15 cellular contexts compared by ENCODE assay signal in genomic region chr4:39308576-39308975, GRCh38. TPM values are rescaled to one million over a fixed set of nuclear protein-coding genes. Genes with fewer than 3 reads are reported as not detected.
DNase-seq lines count a peak whose midpoint lies in the region; ATAC-seq, FAIRE-seq and TF ChIP-seq lines count a peak whose summit lies in the region.
"Had no signal": no experiment of that assay in that cellular context is flagged by ENCODE, and none has a peak within 500 bp of the region (broad histone marks: within the 10 kb centered on the region; RNA-seq: fewer than 3 reads in every experiment).

No MANE protein-coding gene starts in this region.

- peak; percentile 55 to 72 for ATAC-seq in right cardiac atrium
- ATAC-seq in upper lobe of left lung (ENCODE audit: low FRiP score in 2 of 2): no peak
- no peak for ATAC-seq in HG02610 (IDR thresholded peaks at IDR 0.05; ENCODE audit: unreplicated experiment)
- ATAC-seq: sciatic nerve had no signal

- intact Hi-C loops in right cardiac atrium (cut with DNase I): no loop called here
- intact Hi-C loops in activated T-helper 1 cell treated with anti-CD3 and anti-CD28 coated beads, Interleukin-12 subunit alpha, Interleukin-12 subunit beta, Interleukin-2, Interleukin-4 antibody, amounts not matched to agents 30 ng/mL and 10 ng/mL and 1 ng/mL, durations not matched to agents 14 hours and 24 hours and 36 hours (cut with micrococcal nuclease): no loop called here

- H3K4me3 Mint-ChIP-seq in astrocyte (ENCODE audit: unreplicated experiment): no peak overlapping the region
- H3K4me3 Mint-ChIP-seq in activated T-helper 1 cell treated with anti-CD3 and anti-CD28 coated beads, Interleukin-12 subunit alpha, Interleukin-12 subunit beta, Interleukin-2, Interleukin-4 antibody, amounts not matched to agents 30 ng/mL and 10 ng/mL and 1 ng/mL, durations not matched to agents 14 hours and 24 hours and 36 hours: no peak overlapping the region
- H3K4me3 Mint-ChIP-seq: memory B cell, neural crest cell had no signal

- no peak for TF ChIP-seq POLR2A in upper lobe of left lung (IDR thresholded peaks at IDR 0.05)

- no peaks in the 10 kb centered on the region for H3K9me3 ChIP-seq in astrocyte (ENCODE audit: insufficient read depth, low read depth, low read length)
- H3K9me3 ChIP-seq in right cardiac atrium (ENCODE audit: control insufficient read depth, low read length): no peaks in the 10 kb centered on the region
- H3K9me3 ChIP-seq in upper lobe of left lung: no peaks in the 10 kb centered on the region

- no peak overlapping the region for H3K9ac ChIP-seq in astrocyte (ENCODE audit: low read length)

- 49% methylated on average over 6 of the region's 6 CpGs for WGBS in right cardiac atrium
- WGBS in upper lobe of left lung, 2 donors: 75 to 79% methylated on average over 6 of the region's 6 CpGs

- no peak for TF ChIP-seq EP300 in upper lobe of left lung (IDR thresholded peaks at IDR 0.05)

- peak overlapping the region; percentile 35 for H3K27ac Mint-ChIP-seq in astrocyte (ENCODE audit: unreplicated experiment)
- no peak overlapping the region for H3K27ac Mint-ChIP-seq in activated T-helper 1 cell treated with anti-CD3 and anti-CD28 coated beads, Interleukin-12 subunit alpha, Interleukin-12 subunit beta, Interleukin-2, Interleukin-4 antibody, amounts not matched to agents 30 ng/mL and 10 ng/mL and 1 ng/mL, durations not matched to agents 14 hours and 24 hours and 36 hours

- no peaks in the 10 kb centered on the region for H3K27me3 Mint-ChIP-seq in astrocyte (ENCODE audit: low read depth, unreplicated experiment)
- H3K27me3 Mint-ChIP-seq in activated T-helper 1 cell treated with anti-CD3 and anti-CD28 coated beads, Interleukin-12 subunit alpha, Interleukin-12 subunit beta, Interleukin-2, Interleukin-4 antibody, amounts not matched to agents 30 ng/mL and 10 ng/mL and 1 ng/mL, durations not matched to agents 14 hours and 24 hours and 36 hours (ENCODE audit: insufficient read depth): no peaks in the 10 kb centered on the region
- H3K27me3 Mint-ChIP-seq: memory B cell had no signal

- H3K79me2 ChIP-seq in astrocyte (ENCODE audit: insufficient read depth, low read length): no peaks in the 10 kb centered on the region

- no peak for FAIRE-seq in astrocyte (lab: Jason Lieb, UNC)

- no peak overlapping the region for H3K4me2 ChIP-seq in astrocyte (ENCODE audit: low read length)

- H4K20me1 ChIP-seq in astrocyte (ENCODE audit: insufficient read depth, low read length): no peaks in the 10 kb centered on the region

- TF ChIP-seq CTCF in astrocyte (IDR thresholded peaks at IDR 0.05; ENCODE audit: insufficient read depth, low read depth, low read length): no peak
- TF ChIP-seq CTCF in upper lobe of left lung (IDR thresholded peaks at IDR 0.05): no peak

- H3K4me1 Mint-ChIP-seq in astrocyte (ENCODE audit: low read depth, unreplicated experiment): peaks cover 12% of the 10 kb centered on the region
- peaks cover 7% of the 10 kb centered on the region for H3K4me1 Mint-ChIP-seq in activated T-helper 1 cell treated with anti-CD3 and anti-CD28 coated beads, Interleukin-12 subunit alpha, Interleukin-12 subunit beta, Interleukin-2, Interleukin-4 antibody, amounts not matched to agents 30 ng/mL and 10 ng/mL and 1 ng/mL, durations not matched to agents 14 hours and 24 hours and 36 hours (ENCODE audit: low read depth)
- H3K4me1 Mint-ChIP-seq: memory B cell, neural crest cell had no signal

- H3K27ac ChIP-seq in astrocyte (ENCODE audit: low read depth, low read length) (no peak overlapping the region), right cardiac atrium (ENCODE audit: low read length) (peak overlapping the region; percentile 63), upper lobe of left lung (no peak overlapping the region)

- H3K9me3 Mint-ChIP-seq in astrocyte (ENCODE audit: unreplicated experiment): no peaks in the 10 kb centered on the region
- no peaks in the 10 kb centered on the region for H3K9me3 Mint-ChIP-seq in activated T-helper 1 cell treated with anti-CD3 and anti-CD28 coated beads, Interleukin-12 subunit alpha, Interleukin-12 subunit beta, Interleukin-2, Interleukin-4 antibody, amounts not matched to agents 30 ng/mL and 10 ng/mL and 1 ng/mL, durations not matched to agents 14 hours and 24 hours and 36 hours
- H3K9me3 Mint-ChIP-seq: memory B cell, neural crest cell had no signal

- no peak overlapping the region for H3K4me3 ChIP-seq in astrocyte (ENCODE audit: insufficient read depth, low read depth, low read length)
- no peak overlapping the region for H3K4me3 ChIP-seq in right cardiac atrium (ENCODE audit: low read length)
- H3K4me3 ChIP-seq in upper lobe of left lung: no peak overlapping the region

- H3K36me3 ChIP-seq in astrocyte (ENCODE audit: insufficient read depth, low read length) (peaks cover 32% of the 10 kb centered on the region), upper lobe of left lung (peaks cover 0 to 87% (median 39%) of the 10 kb centered on the region in 4 donors)

- DNase-seq in D341Med (ENCODE audit: low spot score) (peak; percentile 48), NCI-H1694 (lab: John Stamatoyannopoulos, UW) (peak; percentile 32), astrocyte (ENCODE audit: low read depth) (peak; percentile 42), right cardiac atrium (no peak), HUDEP-2 (lab: John Stamatoyannopoulos, UW; ENCODE audit: unreplicated experiment in 76 of 76) (no peak), upper lobe of left lung (no peak)
- no peak for DNase-seq in activated T-helper 1 cell treated with anti-CD3 and anti-CD28 coated beads, Interleukin-12 subunit alpha, Interleukin-12 subunit beta, Interleukin-2, Interleukin-4 antibody, amounts not matched to agents 30 ng/mL and 10 ng/mL and 1 ng/mL, durations not matched to agents 14 hours and 24 hours and 36 hours (ENCODE audit: low spot score)
- DNase-seq: activated CD4-positive, alpha-beta T cell treated with anti-CD3 and anti-CD28 coated beads, Interleukin-2, amount 50 U/mL, for 4 hours; effector CD4-positive, alpha-beta T cell; OCI-M1; stimulated activated CD4-positive, alpha-beta T cell treated with anti-CD3 and anti-CD28 coated beads, Interleukin-4, amount 100 ng/mL, for 24 hours had no signal

- no peaks in the 10 kb centered on the region for H3K27me3 ChIP-seq in astrocyte (ENCODE audit: insufficient read depth, low read length)
- no peaks in the 10 kb centered on the region for H3K27me3 ChIP-seq in right cardiac atrium (ENCODE audit: control insufficient read depth, insufficient read depth)
- H3K27me3 ChIP-seq in upper lobe of left lung: no peaks in the 10 kb centered on the region

- no peak overlapping the region for H2AFZ ChIP-seq in astrocyte (ENCODE audit: low read depth, low read length)

- H3K4me1 ChIP-seq in astrocyte (ENCODE audit: insufficient read depth, low read length) (peaks cover 5% of the 10 kb centered on the region), right cardiac atrium (ENCODE audit: control insufficient read depth, insufficient read depth, low read length) (peaks cover 6% of the 10 kb centered on the region), upper lobe of left lung (peaks cover 0 to 4% (median 0%) of the 10 kb centered on the region in 4 donors)

- peaks cover 17% of the 10 kb centered on the region for H3K36me3 Mint-ChIP-seq in astrocyte (ENCODE audit: low read depth, unreplicated experiment)
- peaks cover 48% of the 10 kb centered on the region for H3K36me3 Mint-ChIP-seq in activated T-helper 1 cell treated with anti-CD3 and anti-CD28 coated beads, Interleukin-12 subunit alpha, Interleukin-12 subunit beta, Interleukin-2, Interleukin-4 antibody, amounts not matched to agents 30 ng/mL and 10 ng/mL and 1 ng/mL, durations not matched to agents 14 hours and 24 hours and 36 hours (ENCODE audit: low read depth)

RNA-seq across cellular contexts. Expression of gene RFC1, which starts 57.6 kb away (rescaled TPM):
- total RNA-seq in astrocyte: 32.7 and 40.2 TPM in 2 replicates
- total RNA-seq in right cardiac atrium: 10 to 100 TPM; 30.6 to 37.5 (median 33.5) TPM
- polyA plus RNA-seq in right cardiac atrium: 11.2 TPM
- 100 to 1,000 TPM in 1 of 6 donors, 10 to 100 TPM in 5; 33.0 to 127 (median 44.4) TPM for total RNA-seq in upper lobe of left lung
- total RNA-seq in activated T-helper 1 cell treated with anti-CD3 and anti-CD28 coated beads, Interleukin-12 subunit alpha, Interleukin-12 subunit beta, Interleukin-2, Interleukin-4 antibody, amounts not matched to agents 30 ng/mL and 10 ng/mL and 1 ng/mL, durations not matched to agents 14 hours and 24 hours and 36 hours: 83.3 and 87.1 TPM in 2 replicates

Comparison
In these comparisons a context has a peak if more than half of its experiments do, and no peak if none do; other contexts are left out.
1. DNase-seq: peak in D341Med (single experiment), NCI-H1694 (single experiment) and astrocyte (single experiment); none in right cardiac atrium (0 of 3), HUDEP-2 (0 of 76), upper lobe of left lung (0 of 2) and activated T-helper 1 cell treated with anti-CD3 and anti-CD28 coated beads, Interleukin-12 subunit alpha, Interleukin-12 subunit beta, Interleukin-2, Interleukin-4 antibody, amounts not matched to agents 30 ng/mL and 10 ng/mL and 1 ng/mL, durations not matched to agents 14 hours and 24 hours and 36 hours (single experiment).
2. ATAC-seq: peak in right cardiac atrium (2 of 2); none in upper lobe of left lung (0 of 2) and HG02610 (single experiment).